19 cellular contexts compared by ENCODE assay signal in the genomic region with DNA sequence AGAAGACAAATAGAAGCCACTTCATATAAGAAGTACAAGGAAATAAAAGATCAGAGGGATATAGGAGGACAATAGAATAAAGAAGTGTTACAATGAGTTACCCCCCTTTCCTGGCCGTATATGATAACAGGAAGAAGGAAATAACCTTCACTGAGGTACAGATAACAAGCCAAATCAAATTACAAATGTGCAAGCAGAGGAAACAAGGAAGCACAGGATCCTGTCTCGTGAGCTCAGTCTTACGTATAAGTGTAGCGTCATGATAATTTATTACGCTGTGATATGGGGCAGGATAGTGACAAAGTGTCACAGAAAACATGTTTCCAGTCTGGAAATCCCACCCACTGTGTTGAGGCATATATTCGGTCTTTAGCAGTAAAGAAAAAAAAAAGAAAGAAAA. TPM values are rescaled to one million over a fixed set of nuclear protein-coding genes. Genes with fewer than 3 reads are reported as not detected.
DNase-seq lines count a peak whose midpoint lies in the region; ATAC-seq and TF ChIP-seq lines count a peak whose summit lies in the region.
"Had no signal": no experiment of that assay in that cellular context is flagged by ENCODE, and none has a peak within 500 bp of the region (broad histone marks: within the 10 kb centered on the region; RNA-seq: fewer than 3 reads in every experiment).

No MANE protein-coding gene starts in this region.

- H3K9ac ChIP-seq in colonic mucosa (ENCODE audit: low read depth in 2 of 2, low read length in 2 of 2): no peak overlapping the region
- no peak overlapping the region for H3K9ac ChIP-seq in SK-N-SH

- H3K27me3 Mint-ChIP-seq in activated CD4-positive, alpha-beta T cell treated with anti-CD3 and anti-CD28 coated beads, Interleukin-2, amount 10 ng/mL, durations not matched to agents 7 days and 5 days: no peaks in the 10 kb centered on the region

- TF ChIP-seq CTCF in colonic mucosa (IDR thresholded peaks at IDR 0.05) (no peak), neutrophil (IDR thresholded peaks at IDR 0.05) (no peak), SK-N-SH (IDR thresholded peaks at IDR 0.05) (no peak), WERI-Rb-1 (IDR thresholded peaks at IDR 0.05; ENCODE audit: low read depth, low read length) (no peak)

- peaks cover 34% of the 10 kb centered on the region for H3K9me3 Mint-ChIP-seq in activated CD4-positive, alpha-beta T cell treated with anti-CD3 and anti-CD28 coated beads, Interleukin-2, amount 10 ng/mL, durations not matched to agents 7 days and 5 days
- H3K9me3 Mint-ChIP-seq: neural crest cell had no signal

- DNase-seq in activated CD4-positive, alpha-beta T cell treated with anti-CD3 and anti-CD28 coated beads, Interleukin-2, amount 10 ng/mL, durations not matched to agents 7 days and 5 days: no peak
- no peak for DNase-seq in activated CD4-positive, alpha-beta T cell treated with anti-CD3 and anti-CD28 coated beads, Interleukin-2, amount 50 U/mL, for 1 hour
- DNase-seq in colonic mucosa (no peak), SK-N-SH (no peak), WERI-Rb-1 (no peak)
- DNase-seq: activated CD4-positive, alpha-beta T cell treated with anti-CD3 and anti-CD28 coated beads for 48 hours; amniotic stem cell; Karpas-422; lower lobe of right lung; NCI-H1417 treated with DMSO at 0.1 percent for 48 hours; retina; Right ventricle myocardium superior had no signal

- no peak for ATAC-seq in HG02840 (IDR thresholded peaks at IDR 0.05; ENCODE audit: low FRiP score, unreplicated experiment)
- ATAC-seq: gastroesophageal sphincter, lower lobe of right lung had no signal

- no peak overlapping the region for H2AFZ ChIP-seq in SK-N-SH (ENCODE audit: low read depth)

- H3K79me2 ChIP-seq in SK-N-SH (ENCODE audit: insufficient read depth): no peaks in the 10 kb centered on the region

- intact Hi-C loops in colonic mucosa (cut with DNase I): no loop called here

- H3K27ac ChIP-seq in KOPT-K1 (ENCODE audit: low read depth, low read length, poor library complexity, severe bottlenecking): peak overlapping the region; percentile 78
- H3K27ac ChIP-seq in colonic mucosa: peak overlapping the region; percentile 69
- H3K27ac ChIP-seq in neutrophil: peak overlapping the region; percentile 94
- no peak overlapping the region for H3K27ac ChIP-seq in SK-N-SH (ENCODE audit: low read depth in 2 of 2, low read length in 1 of 2)
- H3K27ac ChIP-seq in WERI-Rb-1: no peak overlapping the region
- H3K27ac ChIP-seq: epithelial cell of prostate, gastroesophageal sphincter, lower lobe of right lung, vagina had no signal

- H3K27me3 ChIP-seq in colonic mucosa: no peaks in the 10 kb centered on the region
- H3K27me3 ChIP-seq in neutrophil: no peaks in the 10 kb centered on the region
- H3K27me3 ChIP-seq in SK-N-SH (ENCODE audit: insufficient read depth): no peaks in the 10 kb centered on the region; the same call in 1 of the 2 replicates
- no peaks in the 10 kb centered on the region for H3K27me3 ChIP-seq in WERI-Rb-1 (ENCODE audit: insufficient read depth, low read depth, severe bottlenecking)
- H3K27me3 ChIP-seq: gastroesophageal sphincter, vagina had no signal

- POLR2A ChIA-PET in activated CD4-positive, alpha-beta T cell treated with anti-CD3 and anti-CD28 coated beads, Interleukin-2, amount 10 ng/mL, durations not matched to agents 7 days and 5 days (lab: Charles Lee): no interaction called here
- POLR2A ChIA-PET in SK-N-SH (lab: Yijun Ruan, JAX): no interaction called here

- H3K9me3 ChIP-seq in KOPT-K1 (ENCODE audit: insufficient read depth, low read length, poor library complexity, severe bottlenecking): no peaks in the 10 kb centered on the region
- H3K9me3 ChIP-seq in colonic mucosa: no peaks in the 10 kb centered on the region
- H3K9me3 ChIP-seq in neutrophil: no peaks in the 10 kb centered on the region
- no peaks in the 10 kb centered on the region for H3K9me3 ChIP-seq in SK-N-SH
- no peaks in the 10 kb centered on the region for H3K9me3 ChIP-seq in WERI-Rb-1 (ENCODE audit: severe bottlenecking)
- H3K9me3 ChIP-seq: gastroesophageal sphincter, lower lobe of right lung, vagina had no signal

- H3K4me2 ChIP-seq in SK-N-SH: no peak overlapping the region

- H4K20me1 ChIP-seq in SK-N-SH (ENCODE audit: insufficient read depth): no peaks in the 10 kb centered on the region

- H3K4me3 Mint-ChIP-seq in activated CD4-positive, alpha-beta T cell treated with anti-CD3 and anti-CD28 coated beads, Interleukin-2, amount 10 ng/mL, durations not matched to agents 7 days and 5 days: no peak overlapping the region
- H3K4me3 Mint-ChIP-seq: neural crest cell had no signal

- H3K9me2 ChIP-seq in SK-N-SH: no peaks in the 10 kb centered on the region

- 78% methylated on average over 6 of the region's 6 CpGs for whole genome bisulfite sequencing in SK-N-SH (ENCODE audit: low lambda C conversion rate)

- TF ChIP-seq RAD21 in SK-N-SH (IDR thresholded peaks at IDR 0.05; ENCODE audit: low read length): no peak

- TF ChIP-seq EP300 in SK-N-SH (IDR thresholded peaks at IDR 0.05; ENCODE audit: borderline replicate concordance in 1 of 2, low read depth in 1 of 2, low read length in 1 of 2): no peak

- peaks cover 40% of the 10 kb centered on the region for H3K4me1 Mint-ChIP-seq in activated CD4-positive, alpha-beta T cell treated with anti-CD3 and anti-CD28 coated beads, Interleukin-2, amount 10 ng/mL, durations not matched to agents 7 days and 5 days

- CTCF ChIA-PET in activated CD4-positive, alpha-beta T cell treated with anti-CD3 and anti-CD28 coated beads, Interleukin-2, amount 10 ng/mL, durations not matched to agents 7 days and 5 days (lab: Charles Lee): no interaction called here
- CTCF ChIA-PET in SK-N-SH (lab: Yijun Ruan, JAX): interaction anchor here (1.1 kb wide), 1 partner anchor 426 kb away, joined by 5 read pairs; no protein-coding TSS in a partner anchor

- H3K36me3 Mint-ChIP-seq in activated CD4-positive, alpha-beta T cell treated with anti-CD3 and anti-CD28 coated beads, Interleukin-2, amount 10 ng/mL, durations not matched to agents 7 days and 5 days (ENCODE audit: low read depth): peaks cover 79% of the 10 kb centered on the region

- H3K4me3 ChIP-seq in colonic mucosa (no peak overlapping the region), neutrophil (ENCODE audit: low read depth in 1 of 2, low read length in 1 of 2) (peak overlapping the region in 1 of 2 experiments; percentile 64), SK-N-SH (ENCODE audit: low read depth in 2 of 2, low read length in 1 of 2) (no peak overlapping the region), WERI-Rb-1 (ENCODE audit: low read depth, low read length) (no peak overlapping the region)
- H3K4me3 ChIP-seq: gastroesophageal sphincter, lower lobe of right lung, vagina had no signal

- peaks cover 9% of the 10 kb centered on the region for H3K4me1 ChIP-seq in colonic mucosa
- H3K4me1 ChIP-seq in neutrophil (ENCODE audit: control insufficient read depth in 1 of 2, insufficient read depth in 1 of 2, low read depth in 1 of 2, low read length in 1 of 2): peaks cover 57 to 61% of the 10 kb centered on the region in 2 experiments
- no peaks in the 10 kb centered on the region; a peak in 1 of 4 replicates for H3K4me1 ChIP-seq in SK-N-SH (ENCODE audit: control insufficient read depth in 1 of 2, insufficient read depth in 2 of 2, low read depth in 1 of 2, low read length in 1 of 2)
- H3K4me1 ChIP-seq: gastroesophageal sphincter, vagina had no signal

- no peaks in the 10 kb centered on the region for H3F3A ChIP-seq in SK-N-SH (replicated peaks; ENCODE audit: insufficient read depth)

- peak overlapping the region; percentile 38 for H3K27ac Mint-ChIP-seq in activated CD4-positive, alpha-beta T cell treated with anti-CD3 and anti-CD28 coated beads, Interleukin-2, amount 10 ng/mL, durations not matched to agents 7 days and 5 days

- H3K36me3 ChIP-seq in KOPT-K1 (ENCODE audit: insufficient read depth, low read length) (peaks cover 31% of the 10 kb centered on the region), colonic mucosa (no peaks in the 10 kb centered on the region), neutrophil (peaks cover 16% of the 10 kb centered on the region), SK-N-SH (replicated peaks in 1 of 2; ENCODE audit: control insufficient read depth in 1 of 2, insufficient read depth in 2 of 2, low read length in 1 of 2) (no peaks in the 10 kb centered on the region), WERI-Rb-1 (no peaks in the 10 kb centered on the region)
- H3K36me3 ChIP-seq: gastroesophageal sphincter, lower lobe of right lung, vagina had no signal

TF ChIP-seq in SK-N-SH, 30 proteins besides CTCF, POLR2A, EP300 and RAD21 (continues in another document):
- no peak for TF ChIP-seq FOXM1 (IDR thresholded peaks at IDR 0.05; ENCODE audit: low read depth)
- no peak for TF ChIP-seq NFIC (IDR thresholded peaks at IDR 0.05; ENCODE audit: borderline replicate concordance)
- no peak for TF ChIP-seq RXRA (IDR thresholded peaks at IDR 0.05; ENCODE audit: borderline replicate concordance, low read depth)
- TF ChIP-seq FOSL2 (IDR thresholded peaks at IDR 0.05; ENCODE audit: borderline replicate concordance, low read depth): no peak
- TF ChIP-seq JUND (IDR thresholded peaks at IDR 0.05): no peak
- TF ChIP-seq YY1 (IDR thresholded peaks at IDR 0.05; ENCODE audit: low read depth): no peak
- no peak for TF ChIP-seq GABPA (IDR thresholded peaks at IDR 0.05; ENCODE audit: low read depth)
- TF ChIP-seq MXI1 (IDR thresholded peaks at IDR 0.05; ENCODE audit: low read depth, low read length): no peak

RNA-seq across cellular contexts. Expression of a gene that starts 26.5 kb away (rescaled TPM):
- 10 to 100 TPM; 33.3 to 39.5 TPM for total RNA-seq in activated CD4-positive, alpha-beta T cell treated with anti-CD3 and anti-CD28 coated beads, Interleukin-2, amount 10 ng/mL, durations not matched to agents 7 days and 5 days
- 10 to 100 TPM; 50.3 to 54.8 TPM for total RNA-seq in colonic mucosa
- polyA plus RNA-seq in SK-N-SH (2012; rRNA removed): 0.05 and 0.12 TPM in 2 replicates
- polyA plus RNA-seq in SK-N-SH (2012; cell fraction: cytosol; rRNA removed): 0.14 and 0.15 TPM in 2 replicates
- 0.02 and 0.11 TPM in 2 replicates for polyA plus RNA-seq in SK-N-SH (2012; cell fraction: nucleus; rRNA removed)

Comparison
In these comparisons a context has a peak if more than half of its experiments do, and no peak if none do; other contexts are left out.
1. H3K27ac ChIP-seq: peak in KOPT-K1 (single experiment), colonic mucosa (single experiment) and neutrophil (single experiment); none in SK-N-SH (0 of 2) and WERI-Rb-1 (single experiment).